ENCODE assay signal across 27 cellular contexts in genomic region chr2:178920916-178921513, GRCh38.
"Had no signal": no experiment of that assay in that cellular context is flagged by ENCODE, and none has a peak within 500 bp of the region (broad histone marks: within the 10 kb centered on the region; RNA-seq: fewer than 3 reads in every experiment).

No MANE protein-coding gene starts in this region.

- DNase-seq: activated CD4-positive, alpha-beta memory T cell treated with anti-CD3 and anti-CD28 coated beads, Interleukin-2, amount 10 ng/mL, durations not matched to agents 7 days and 5 days; activated CD4-positive, alpha-beta T cell treated with anti-CD3 and anti-CD28 coated beads for 1 hour; activated CD4-positive, alpha-beta T cell treated with anti-CD3 and anti-CD28 coated beads for 4 hours; activated CD4-positive, alpha-beta T cell treated with anti-CD3 and anti-CD28 coated beads, Interleukin-2, amount 10 ng/mL, durations not matched to agents 7 days and 5 days; activated CD4-positive, alpha-beta T cell treated with anti-CD3 and anti-CD28 coated beads, Interleukin-2, amount 50 U/mL, for 4 hours; activated CD4-positive, CD25-positive, alpha-beta regulatory T cell; activated CD8-positive, alpha-beta memory T cell treated with anti-CD3 and anti-CD28 coated beads, Interleukin-2, amount 50 U/mL, for 48 hours; activated gamma-delta T cell; activated naive CD4-positive, alpha-beta T cell; activated naive CD4-positive, alpha-beta T cell treated with anti-CD3 and anti-CD28 coated beads, Interleukin-2, amount 10 ng/mL, durations not matched to agents 7 days and 5 days; activated naive CD8-positive, alpha-beta T cell treated with anti-CD3 and anti-CD28 coated beads, Interleukin-2, amount 10 ng/mL, durations not matched to agents 7 days and 5 days; activated T-cell treated with anti-CD3 and anti-CD28 coated beads for 4 hours; activated T-cell treated with anti-CD3 and anti-CD28 coated beads, Interleukin-2, amount 50 U/mL, for 24 hours; activated T-cell treated with anti-CD3 and anti-CD28 coated beads, Interleukin-2, amount 50 U/mL, for 72 hours; dorsolateral prefrontal cortex; effector memory CD4-positive, alpha-beta T cell; endodermal cell; foreskin keratinocyte; gastrocnemius medialis; glutamatergic neuron; heart left ventricle; T-helper 2 cell had no signal

- H3K4me1 ChIP-seq: ascending aorta, foreskin keratinocyte had no signal

- H3K4me3 ChIP-seq: ascending aorta, coronary artery, dorsolateral prefrontal cortex, gastrocnemius medialis, heart left ventricle had no signal

- ATAC-seq: activated naive CD4-positive, alpha-beta T cell treated with anti-CD3 and anti-CD28 coated beads, Interleukin-2, amount 50 U/mL, for 72 hours; activated T-cell treated with anti-CD3 and anti-CD28 coated beads, Interleukin-2, amount 50 U/mL, for 72 hours; esophagus mucosa; foreskin keratinocyte; gastrocnemius medialis; heart left ventricle had no signal

- H3K27ac ChIP-seq: ascending aorta, coronary artery, dorsolateral prefrontal cortex, foreskin keratinocyte, gastrocnemius medialis, heart left ventricle had no signal

- FAIRE-seq: bronchial epithelial cell had no signal

- H3K9me3 ChIP-seq: ascending aorta, gastrocnemius medialis, heart left ventricle had no signal

- H3K27me3 ChIP-seq: ascending aorta, dorsolateral prefrontal cortex, foreskin keratinocyte, gastrocnemius medialis, heart left ventricle had no signal

- H3K36me3 ChIP-seq: ascending aorta, gastrocnemius medialis had no signal
